ENCODE assay signal across 8 cellular contexts in genomic region chr6:111551521-111552231, GRCh38. TPM values are rescaled to one million over a fixed set of nuclear protein-coding genes. Genes with fewer than 3 reads are reported as not detected.
A peak's percentile ranks its signal among the peaks of the same experiment; 100 is the strongest.
DNase-seq lines count a peak whose midpoint lies in the region; ATAC-seq, FAIRE-seq and TF ChIP-seq lines count a peak whose summit lies in the region.

No MANE protein-coding gene starts in this region.

- peaks cover 13% of the 10 kb centered on the region for H3K36me3 Mint-ChIP-seq in T-cell

- no peak overlapping the region for H3K4me3 Mint-ChIP-seq in T-cell

- 26 to 52% methylated on average over 5 to 11 of the region's 11 CpGs for WGBS in esophagus squamous epithelium, 2 donors
- 28% methylated on average over 11 of the region's 11 CpGs for WGBS in prostate gland

- H3K27ac Mint-ChIP-seq in T-cell: no peak overlapping the region

- H3K36me3 ChIP-seq in esophagus squamous epithelium (no peaks in the 10 kb centered on the region), prostate gland (no peaks in the 10 kb centered on the region)

- TF ChIP-seq CTCF in esophagus squamous epithelium (IDR thresholded peaks at IDR 0.05): no peak
- no peak for TF ChIP-seq CTCF in prostate gland (IDR thresholded peaks at IDR 0.05)

- no peaks in the 10 kb centered on the region for H3K27me3 Mint-ChIP-seq in T-cell

- TF ChIP-seq POLR2A in esophagus squamous epithelium (IDR thresholded peaks at IDR 0.05): no peak
- TF ChIP-seq POLR2A in prostate gland (IDR thresholded peaks at IDR 0.05): no peak

- CTCF ChIA-PET in T-cell (lab: Charles Lee): no interaction called here

- no peaks in the 10 kb centered on the region for H3K9me3 ChIP-seq in esophagus squamous epithelium
- no peaks in the 10 kb centered on the region for H3K9me3 ChIP-seq in prostate gland

- peaks cover 0 to 5% (median 2%) of the 10 kb centered on the region in 3 donors for H3K4me1 Mint-ChIP-seq in T-cell

- intact Hi-C loops in esophagus squamous epithelium (cut with DNase I): loop anchor here (10.0 kb wide), 1 partner anchor 67 kb away; the partner anchor contains the start of gene REV3L
- intact Hi-C loops in prostate gland (cut with DNase I): loop anchor here (5.0 kb wide), 2 partner anchors 49 to 69 kb away; partner anchors contain the start of gene REV3L

- POLR2A ChIA-PET in T-cell (lab: Charles Lee): no interaction called here

- H3K27ac ChIP-seq in esophagus squamous epithelium: peak overlapping the region; percentile 16 to 70 (median 64)
- H3K27ac ChIP-seq in prostate gland: peak overlapping the region; percentile 67 to 68

- FAIRE-seq in RCC 7860 (lab: Jason Lieb, UNC): no peak

- DNase-seq in EL (peak; percentile 37), NCI-H526 treated with DMSO at 0.1 percent for 48 hours (lab: John Stamatoyannopoulos, UW) (peak; percentile 93), esophagus squamous epithelium (lab: John Stamatoyannopoulos, UW) (no peak), prostate gland (ENCODE audit: low spot score) (peak; percentile 78), OCI-M2 (lab: John Stamatoyannopoulos, UW; ENCODE audit: unreplicated experiment) (no peak), RCC 7860 (ENCODE audit: low spot score) (no peak), T-cell (no peak)
- DNase-seq in activated CD4-positive, alpha-beta T cell treated with anti-CD3 and anti-CD28 coated beads, Interleukin-2, amount 50 U/mL, for 48 hours: no peak

- peaks cover 11 to 62% (median 45%) of the 10 kb centered on the region in 3 donors for H3K4me1 ChIP-seq in esophagus squamous epithelium
- H3K4me1 ChIP-seq in prostate gland (replicated peaks): peaks cover 6% of the 10 kb centered on the region

- peak overlapping the region in 1 of 4 donors; percentile 31 for H3K4me3 ChIP-seq in esophagus squamous epithelium
- H3K4me3 ChIP-seq in prostate gland: no peak overlapping the region

- no peaks in the 10 kb centered on the region for H3K9me3 Mint-ChIP-seq in T-cell

- ATAC-seq in T-cell (replicated peaks in 1 of 4): no peak

- H3K27me3 ChIP-seq in esophagus squamous epithelium (no peaks in the 10 kb centered on the region), prostate gland (replicated peaks; ENCODE audit: insufficient read depth) (no peaks in the 10 kb centered on the region)

RNA-seq across cellular contexts. Expression of gene TRAF3IP2, which starts 54.0 kb away (rescaled TPM):
- total RNA-seq in esophagus squamous epithelium (10 to 100 TPM; 36.8 to 52.1 (median 46.7) TPM), prostate gland (10 to 100 TPM; 40.2 to 52.4 TPM), T-cell (10 to 100 TPM; 13.8 to 21.8 (median 20.6) TPM)

Comparison
In these comparisons a context has a peak if more than half of its experiments do, and no peak if none do; other contexts are left out.
1. DNase-seq: peak in EL (single experiment), NCI-H526 treated with DMSO at 0.1 percent for 48 hours (single experiment) and prostate gland (single experiment); none in esophagus squamous epithelium (single experiment), OCI-M2 (single experiment), activated CD4-positive, alpha-beta T cell treated with anti-CD3 and anti-CD28 coated beads, Interleukin-2, amount 50 U/mL, for 48 hours (0 of 2), RCC 7860 (single experiment) and T-cell (0 of 34).